In the genomic region with DNA sequence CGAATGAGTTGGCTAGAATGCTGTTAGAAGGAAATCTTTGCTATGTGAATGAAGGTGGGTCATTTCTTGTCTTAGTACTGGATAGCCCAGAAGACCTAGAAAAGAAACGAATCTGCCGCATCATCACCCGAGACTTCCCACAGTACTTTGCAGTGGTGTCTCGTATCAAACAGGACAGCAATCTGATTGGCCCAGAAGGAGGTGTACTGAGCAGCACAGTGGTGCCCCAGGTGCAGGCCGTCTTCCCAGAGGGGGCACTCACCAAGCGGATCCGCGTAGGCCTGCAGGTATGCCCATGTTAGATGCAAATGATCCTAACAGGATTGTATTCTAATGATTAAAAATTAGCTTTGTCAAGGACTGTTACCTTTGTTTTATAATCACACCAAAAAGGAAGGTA, we compare ENCODE assay signal across 37 cellular contexts.
"Had no signal": no experiment of that assay in that cellular context is flagged by ENCODE, and none has a peak within 500 bp of the region (broad histone marks: within the 10 kb centered on the region; RNA-seq: fewer than 3 reads in every experiment).

No MANE protein-coding gene starts in this region.

- DNase-seq: activated CD4-positive, alpha-beta memory T cell treated with anti-CD3 and anti-CD28 coated beads for 36 hours; activated CD4-positive, alpha-beta T cell treated with anti-CD3 and anti-CD28 coated beads for 36 hours; activated CD4-positive, alpha-beta T cell treated with anti-CD3 and anti-CD28 coated beads, Interleukin-2, amount 10 ng/mL, durations not matched to agents 24 days and 14 days; activated CD4-positive, CD25-positive, alpha-beta regulatory T cell; activated CD4-positive, CD25-positive, alpha-beta regulatory T cell treated with anti-CD3 and anti-CD28 coated beads, Interleukin-2, amount 50 U/mL, for 72 hours; activated CD8-positive, alpha-beta memory T cell treated with anti-CD3 and anti-CD28 coated beads, Interleukin-2, amount 10 ng/mL, durations not matched to agents 7 days and 5 days; activated CD8-positive, alpha-beta memory T cell treated with anti-CD3 and anti-CD28 coated beads, Interleukin-2, amount 50 U/mL, for 4 hours; activated CD8-positive, alpha-beta T cell treated with anti-CD3 and anti-CD28 coated beads, Interleukin-2, amount 10 ng/mL, durations not matched to agents 7 days and 5 days; activated effector memory CD4-positive, alpha-beta T cell treated with anti-CD3 and anti-CD28 coated beads, Interleukin-2, amount 50 U/mL, for 16 hours; activated naive CD4-positive, alpha-beta T cell treated with anti-CD3 and anti-CD28 coated beads for 36 hours; activated naive CD8-positive, alpha-beta T cell treated with anti-CD3 and anti-CD28 coated beads for 36 hours; activated naive CD8-positive, alpha-beta T cell treated with anti-CD3 and anti-CD28 coated beads, Interleukin-2, amount 50 U/mL, for 24 hours; activated T-cell treated with anti-CD3 and anti-CD28 coated beads, Interleukin-2, amount 50 U/mL, for 1 hour; activated T-cell treated with anti-CD3 and anti-CD28 coated beads, Interleukin-2, amount 50 U/mL, for 48 hours; adrenal gland; amygdala; aorta; central memory CD4-positive, alpha-beta T cell; dorsolateral prefrontal cortex; esophagus squamous epithelium; foreskin melanocyte; heart right ventricle; T-helper 1 cell; T-helper 17 cell; T1000; WERI-Rb-1 had no signal

- H3K36me3 Mint-ChIP-seq: activated CD4-positive, alpha-beta memory T cell treated with anti-CD3 and anti-CD28 coated beads for 36 hours; activated CD8-positive, alpha-beta memory T cell treated with anti-CD3 and anti-CD28 coated beads, Interleukin-2, amount 10 ng/mL, durations not matched to agents 7 days and 5 days; activated naive CD4-positive, alpha-beta T cell treated with anti-CD3 and anti-CD28 coated beads, Interleukin-2, amount 50 U/mL, for 24 hours; activated naive CD8-positive, alpha-beta T cell treated with anti-CD3 and anti-CD28 coated beads for 36 hours had no signal

- H3K36me3 ChIP-seq: breast epithelium, esophagus squamous epithelium, WERI-Rb-1 had no signal

- H3K4me3 Mint-ChIP-seq: activated CD4-positive, alpha-beta memory T cell treated with anti-CD3 and anti-CD28 coated beads for 36 hours; activated CD4-positive, alpha-beta T cell treated with anti-CD3 and anti-CD28 coated beads for 36 hours; activated CD4-positive, alpha-beta T cell treated with anti-CD3 and anti-CD28 coated beads, Interleukin-2, amount 10 ng/mL, durations not matched to agents 24 days and 14 days; activated CD8-positive, alpha-beta memory T cell treated with anti-CD3 and anti-CD28 coated beads, Interleukin-2, amount 10 ng/mL, durations not matched to agents 7 days and 5 days; activated CD8-positive, alpha-beta T cell treated with anti-CD3 and anti-CD28 coated beads, Interleukin-2, amount 10 ng/mL, durations not matched to agents 7 days and 5 days; activated naive CD4-positive, alpha-beta T cell treated with anti-CD3 and anti-CD28 coated beads for 36 hours; activated naive CD4-positive, alpha-beta T cell treated with anti-CD3 and anti-CD28 coated beads, Interleukin-2, amount 50 U/mL, for 24 hours; activated naive CD8-positive, alpha-beta T cell treated with anti-CD3 and anti-CD28 coated beads for 36 hours; activated naive CD8-positive, alpha-beta T cell treated with anti-CD3 and anti-CD28 coated beads, Interleukin-2, amount 50 U/mL, for 24 hours; activated T-helper 1 cell treated with anti-CD3 and anti-CD28 coated beads, Interleukin-12 subunit alpha, Interleukin-12 subunit beta, Interleukin-2, Interleukin-4 antibody, amounts not matched to agents 30 ng/mL and 10 ng/mL and 1 ng/mL, durations not matched to agents 14 hours and 24 hours and 36 hours; brain; dendritic cell treated with granulocyte-macrophage colony-stimulating factor and Interleukin-4, amounts not matched to agents 40 ng/mL and 50 ng/mL, for 4 days; T-helper 17 cell; T-helper 2 cell treated with Interferon-gamma antibody and Interleukin-4, amounts not matched to agents 5 μg/mL and 100 μg/mL, for 36 hours had no signal

- H3K27ac Mint-ChIP-seq: activated CD4-positive, alpha-beta memory T cell treated with anti-CD3 and anti-CD28 coated beads for 36 hours; activated CD4-positive, alpha-beta T cell treated with anti-CD3 and anti-CD28 coated beads for 36 hours; activated CD4-positive, alpha-beta T cell treated with anti-CD3 and anti-CD28 coated beads, Interleukin-2, amount 10 ng/mL, durations not matched to agents 24 days and 14 days; activated CD8-positive, alpha-beta memory T cell treated with anti-CD3 and anti-CD28 coated beads, Interleukin-2, amount 10 ng/mL, durations not matched to agents 7 days and 5 days; activated CD8-positive, alpha-beta T cell treated with anti-CD3 and anti-CD28 coated beads, Interleukin-2, amount 10 ng/mL, durations not matched to agents 7 days and 5 days; activated naive CD4-positive, alpha-beta T cell treated with anti-CD3 and anti-CD28 coated beads for 36 hours; activated naive CD4-positive, alpha-beta T cell treated with anti-CD3 and anti-CD28 coated beads, Interleukin-2, amount 50 U/mL, for 24 hours; activated naive CD8-positive, alpha-beta T cell treated with anti-CD3 and anti-CD28 coated beads for 36 hours; activated naive CD8-positive, alpha-beta T cell treated with anti-CD3 and anti-CD28 coated beads, Interleukin-2, amount 50 U/mL, for 24 hours; activated T-helper 1 cell treated with anti-CD3 and anti-CD28 coated beads, Interleukin-12 subunit alpha, Interleukin-12 subunit beta, Interleukin-2, Interleukin-4 antibody, amounts not matched to agents 30 ng/mL and 10 ng/mL and 1 ng/mL, durations not matched to agents 14 hours and 24 hours and 36 hours; activated T-helper 2 cell treated with anti-CD3 and anti-CD28 coated beads, Interferon-gamma antibody, Interleukin-2, Interleukin-4, amounts not matched to agents 10 μg/mL and 5 μg/mL and 100 μg/mL, durations not matched to agents 14 hours and 24 hours and 36 hours; dendritic cell treated with granulocyte-macrophage colony-stimulating factor and Interleukin-4, amounts not matched to agents 40 ng/mL and 50 ng/mL, for 4 days; T-helper 17 cell; T-helper 2 cell treated with Interferon-gamma antibody and Interleukin-4, amounts not matched to agents 5 μg/mL and 100 μg/mL, for 36 hours had no signal

- H3K4me1 Mint-ChIP-seq: activated CD4-positive, alpha-beta T cell treated with anti-CD3 and anti-CD28 coated beads for 36 hours; activated CD4-positive, alpha-beta T cell treated with anti-CD3 and anti-CD28 coated beads, Interleukin-2, amount 10 ng/mL, durations not matched to agents 24 days and 14 days; activated CD8-positive, alpha-beta memory T cell treated with anti-CD3 and anti-CD28 coated beads, Interleukin-2, amount 10 ng/mL, durations not matched to agents 7 days and 5 days; activated naive CD4-positive, alpha-beta T cell treated with anti-CD3 and anti-CD28 coated beads, Interleukin-2, amount 50 U/mL, for 24 hours; activated naive CD8-positive, alpha-beta T cell treated with anti-CD3 and anti-CD28 coated beads for 36 hours; activated naive CD8-positive, alpha-beta T cell treated with anti-CD3 and anti-CD28 coated beads, Interleukin-2, amount 50 U/mL, for 24 hours; T-helper 17 cell had no signal

- H3K27ac ChIP-seq: adrenal gland, breast epithelium, cardiac muscle cell, coronary artery, epithelial cell of prostate, esophagus squamous epithelium, gastroesophageal sphincter, heart right ventricle, WERI-Rb-1 had no signal

- H3K4me3 ChIP-seq: adrenal gland, breast epithelium, cardiac muscle cell, coronary artery, dorsolateral prefrontal cortex, esophagus squamous epithelium, gastroesophageal sphincter, heart right ventricle had no signal

- H3K27me3 Mint-ChIP-seq: brain; dendritic cell treated with granulocyte-macrophage colony-stimulating factor and Interleukin-4, amounts not matched to agents 40 ng/mL and 50 ng/mL, for 4 days had no signal

- H3K9me3 Mint-ChIP-seq: activated CD4-positive, alpha-beta memory T cell treated with anti-CD3 and anti-CD28 coated beads for 36 hours; activated CD4-positive, alpha-beta T cell treated with anti-CD3 and anti-CD28 coated beads, Interleukin-2, amount 10 ng/mL, durations not matched to agents 24 days and 14 days; activated naive CD4-positive, alpha-beta T cell treated with anti-CD3 and anti-CD28 coated beads for 36 hours; activated naive CD4-positive, alpha-beta T cell treated with anti-CD3 and anti-CD28 coated beads, Interleukin-2, amount 50 U/mL, for 24 hours; activated naive CD8-positive, alpha-beta T cell treated with anti-CD3 and anti-CD28 coated beads for 36 hours; activated naive CD8-positive, alpha-beta T cell treated with anti-CD3 and anti-CD28 coated beads, Interleukin-2, amount 50 U/mL, for 24 hours; activated T-helper 1 cell treated with anti-CD3 and anti-CD28 coated beads, Interleukin-12 subunit alpha, Interleukin-12 subunit beta, Interleukin-2, Interleukin-4 antibody, amounts not matched to agents 30 ng/mL and 10 ng/mL and 1 ng/mL, durations not matched to agents 14 hours and 24 hours and 36 hours; activated T-helper 2 cell treated with anti-CD3 and anti-CD28 coated beads, Interferon-gamma antibody, Interleukin-2, Interleukin-4, amounts not matched to agents 10 μg/mL and 5 μg/mL and 100 μg/mL, durations not matched to agents 14 hours and 24 hours and 36 hours; brain; dendritic cell treated with granulocyte-macrophage colony-stimulating factor and Interleukin-4, amounts not matched to agents 40 ng/mL and 50 ng/mL, for 4 days; T-helper 2 cell treated with Interferon-gamma antibody and Interleukin-4, amounts not matched to agents 5 μg/mL and 100 μg/mL, for 36 hours had no signal

- H3K9me3 ChIP-seq: adrenal gland, breast epithelium, esophagus squamous epithelium, gastroesophageal sphincter, heart right ventricle had no signal

- ATAC-seq: activated CD4-positive, alpha-beta T cell treated with anti-CD3 and anti-CD28 coated beads for 36 hours; activated CD8-positive, alpha-beta memory T cell treated with anti-CD3 and anti-CD28 coated beads, Interleukin-2, amount 10 ng/mL, durations not matched to agents 7 days and 5 days; activated CD8-positive, alpha-beta T cell treated with anti-CD3 and anti-CD28 coated beads, Interleukin-2, amount 10 ng/mL, durations not matched to agents 7 days and 5 days; activated naive CD8-positive, alpha-beta T cell treated with anti-CD3 and anti-CD28 coated beads, Interleukin-2, amount 50 U/mL, for 24 hours; gastroesophageal sphincter; heart right ventricle; T-helper 17 cell had no signal

- H3K4me1 ChIP-seq: adrenal gland, breast epithelium, esophagus squamous epithelium, gastroesophageal sphincter had no signal

- H3K27me3 ChIP-seq: adrenal gland, breast epithelium, cardiac muscle cell, dorsolateral prefrontal cortex, esophagus squamous epithelium, gastroesophageal sphincter, heart right ventricle had no signal
